Comparison of ENCODE assay signal across 21 cellular contexts in genomic region chr15:26391556-26392229, GRCh38.
"Had no signal": no experiment of that assay in that cellular context is flagged by ENCODE, and none has a peak within 500 bp of the region (broad histone marks: within the 10 kb centered on the region; RNA-seq: fewer than 3 reads in every experiment).

No MANE protein-coding gene starts in this region.

- H3K27me3 ChIP-seq: brain microvascular endothelial cell, spleen, tibial nerve, vagina had no signal

- H3K36me3 Mint-ChIP-seq: activated naive CD4-positive, alpha-beta T cell treated with anti-CD3 and anti-CD28 coated beads, Interleukin-2, amount 50 U/mL, for 72 hours; naive thymus-derived CD8-positive, alpha-beta T cell; stimulated activated memory B cell treated with anti-CD40 and anti-IgM and Interleukin-4, amounts not matched to agents 10 μg/mL and 1 μg/mL and 100 μg/mL, for 72 hours had no signal

- H3K27ac Mint-ChIP-seq: activated B cell treated with CpG ODN at 0.5 μM for 24 hours; activated CD4-positive, alpha-beta T cell treated with anti-CD3 and anti-CD28 coated beads, Interleukin-2, amount 10 ng/mL, durations not matched to agents 24 days and 14 days; activated naive CD4-positive, alpha-beta T cell treated with anti-CD3 and anti-CD28 coated beads, Interleukin-2, amount 50 U/mL, for 72 hours; dendritic cell treated with granulocyte-macrophage colony-stimulating factor and Interleukin-4, amounts not matched to agents 40 ng/mL and 50 ng/mL, for 4 days; naive thymus-derived CD8-positive, alpha-beta T cell; stimulated activated memory B cell treated with anti-CD40 and anti-IgM and Interleukin-4, amounts not matched to agents 10 μg/mL and 1 μg/mL and 100 μg/mL, for 72 hours had no signal

- H3K4me3 Mint-ChIP-seq: activated B cell treated with CpG ODN at 0.5 μM for 24 hours; activated CD4-positive, alpha-beta T cell treated with anti-CD3 and anti-CD28 coated beads, Interleukin-2, amount 10 ng/mL, durations not matched to agents 24 days and 14 days; dendritic cell treated with granulocyte-macrophage colony-stimulating factor and Interleukin-4, amounts not matched to agents 40 ng/mL and 50 ng/mL, for 4 days; naive thymus-derived CD8-positive, alpha-beta T cell; stimulated activated memory B cell treated with anti-CD40 and anti-IgM and Interleukin-4, amounts not matched to agents 10 μg/mL and 1 μg/mL and 100 μg/mL, for 72 hours had no signal

- H3K4me1 ChIP-seq: lower lobe of right lung, prostate gland, spleen, tibial nerve, vagina had no signal

- ATAC-seq: activated naive CD4-positive, alpha-beta T cell treated with anti-CD3 and anti-CD28 coated beads, Interleukin-2, amount 50 U/mL, for 72 hours; lower lobe of right lung; naive thymus-derived CD8-positive, alpha-beta T cell; sciatic nerve; stimulated activated memory B cell treated with anti-CD40 and anti-IgM and Interleukin-4, amounts not matched to agents 10 μg/mL and 1 μg/mL and 100 μg/mL, for 72 hours had no signal

- H3K9me3 ChIP-seq: lower lobe of right lung, prostate gland, tibial nerve, vagina had no signal

- H3K27ac ChIP-seq: brain microvascular endothelial cell, lower lobe of right lung, prostate gland, spleen, tibial nerve, vagina had no signal

- H3K9me3 Mint-ChIP-seq: activated CD4-positive, alpha-beta T cell treated with anti-CD3 and anti-CD28 coated beads, Interleukin-2, amount 10 ng/mL, durations not matched to agents 24 days and 14 days; stimulated activated memory B cell treated with anti-CD40 and anti-IgM and Interleukin-4, amounts not matched to agents 10 μg/mL and 1 μg/mL and 100 μg/mL, for 72 hours had no signal

- H3K4me3 ChIP-seq: lower lobe of right lung, prostate gland, spleen, tibial nerve, vagina had no signal

- H3K27me3 Mint-ChIP-seq: activated B cell treated with CpG ODN at 0.5 μM for 24 hours; activated CD4-positive, alpha-beta T cell treated with anti-CD3 and anti-CD28 coated beads, Interleukin-2, amount 10 ng/mL, durations not matched to agents 24 days and 14 days; dendritic cell treated with granulocyte-macrophage colony-stimulating factor and Interleukin-4, amounts not matched to agents 40 ng/mL and 50 ng/mL, for 4 days; stimulated activated memory B cell treated with anti-CD40 and anti-IgM and Interleukin-4, amounts not matched to agents 10 μg/mL and 1 μg/mL and 100 μg/mL, for 72 hours had no signal

- H3K4me1 Mint-ChIP-seq: activated B cell treated with CpG ODN at 0.5 μM for 24 hours; activated CD4-positive, alpha-beta T cell treated with anti-CD3 and anti-CD28 coated beads, Interleukin-2, amount 10 ng/mL, durations not matched to agents 24 days and 14 days; naive thymus-derived CD8-positive, alpha-beta T cell; stimulated activated memory B cell treated with anti-CD40 and anti-IgM and Interleukin-4, amounts not matched to agents 10 μg/mL and 1 μg/mL and 100 μg/mL, for 72 hours had no signal

- DNase-seq: activated B cell treated with CpG ODN at 0.5 μM for 24 hours; activated effector memory CD4-positive, alpha-beta T cell treated with Interleukin-2 at 50 U/mL for 16 hours; activated T-cell treated with anti-CD3 and anti-CD28 coated beads for 4 hours; amygdala; brain microvascular endothelial cell; cerebellar nuclear complex; hippocampal formation; kidney glomerular epithelial cell; lower lobe of right lung; naive thymus-derived CD8-positive, alpha-beta T cell; nucleus accumbens; spleen; stimulated activated CD4-positive, alpha-beta T cell treated with anti-CD3 and anti-CD28 coated beads, Interleukin-1b, Interleukin-23, amount 100 ng/mL, for 48 hours had no signal

- H3K36me3 ChIP-seq: brain microvascular endothelial cell, lower lobe of right lung, prostate gland, spleen, tibial nerve, vagina had no signal
